ENCODE assay signal across 9 cellular contexts in genomic region chr1:153991806-153992205, GRCh38. TPM values are rescaled to one million over a fixed set of nuclear protein-coding genes. Genes with fewer than 3 reads are reported as not detected.
A peak's percentile ranks its signal among the peaks of the same experiment; 100 is the strongest.
DNase-seq lines count a peak whose midpoint lies in the region; ATAC-seq and TF ChIP-seq lines count a peak whose summit lies in the region.
"Had no signal": no experiment of that assay in that cellular context is flagged by ENCODE, and none has a peak within 500 bp of the region (broad histone marks: within the 10 kb centered on the region; RNA-seq: fewer than 3 reads in every experiment).

No MANE protein-coding gene starts in this region.

- DNase-seq in GM23248 = no peak
- DNase-seq in fibroblast of the aortic adventitia (ENCODE audit: low read depth) = no peak
- DNase-seq in skeletal muscle cell (ENCODE audit: low read depth) = no peak
- DNase-seq in Ammon's horn (ENCODE audit: low spot score) = no peak
- DNase-seq in NCI-H82 treated with DMSO at 0.1 percent for 48 hours (lab: John Stamatoyannopoulos, UW; ENCODE audit: unreplicated experiment) = no peak
- DNase-seq in cerebellar nuclear complex (lab: John Stamatoyannopoulos, UW) = no peak
- DNase-seq: NCI-H774 had no signal

- peak overlapping the region; percentile 99 for H3K9ac ChIP-seq in GM23248

- H3K9me3 ChIP-seq in GM23248 (ENCODE audit: low read depth) = no peaks in the 10 kb centered on the region

- ATAC-seq in GM19035 (IDR thresholded peaks at IDR 0.05; ENCODE audit: unreplicated experiment) = no peak

- peaks cover 20% of the 10 kb centered on the region for H3K4me1 ChIP-seq in GM23248 (ENCODE audit: insufficient read depth)

- TF ChIP-seq CTCF in VCaP (conservative IDR thresholded peaks at IDR 0.05) (no peak), fibroblast of the aortic adventitia (IDR thresholded peaks at IDR 0.05; ENCODE audit: insufficient read depth, low read length) (no peak)

- H3K4me2 ChIP-seq in GM23248 (ENCODE audit: unreplicated experiment) = peak overlapping the region; percentile 100

- no peaks in the 10 kb centered on the region for H3K9me2 ChIP-seq in GM23248 (ENCODE audit: insufficient read depth)

- H4K20me1 ChIP-seq in GM23248 (ENCODE audit: insufficient read depth) = peaks cover 5% of the 10 kb centered on the region; the same call in 1 of the 2 replicates

- H3K27ac ChIP-seq in GM23248 (peak overlapping the region; percentile 83), VCaP (peak overlapping the region; percentile 94)

- peaks cover 54% of the 10 kb centered on the region for H3F3A ChIP-seq in GM23248 (ENCODE audit: insufficient read depth)

- in situ Hi-C loops in GM23248 (cut with MboI) = no loop called here

- H3K36me3 ChIP-seq in GM23248 (ENCODE audit: low read depth) = peaks cover 21% of the 10 kb centered on the region

- H3K79me2 ChIP-seq in GM23248 (ENCODE audit: insufficient read depth) = peaks cover 23% of the 10 kb centered on the region

- H3K4me3 ChIP-seq in GM23248 (peak overlapping the region; percentile 95), fibroblast of the aortic adventitia (ENCODE audit: low read depth, low read length) (peak overlapping the region; percentile 90), skeletal muscle cell (ENCODE audit: low read depth, low read length) (peak overlapping the region; percentile 97)

- 79 to 86% methylated on average over 2 of the region's 2 CpGs for WGBS in GM23248 (ENCODE audit: low coverage in 1 of 2, low lambda C conversion rate in 2 of 2, missing lambda C conversion rate in 2 of 2), 2 experiments

- H2AFZ ChIP-seq in GM23248 = no peak overlapping the region

- no peaks in the 10 kb centered on the region for H3K27me3 ChIP-seq in GM23248 (replicated peaks; ENCODE audit: insufficient read depth)

RNA-seq across cellular contexts. Expression of gene RPS27, which starts 1.2 kb away (rescaled TPM):
- 1,144 and 1,614 TPM in 2 replicates for total RNA-seq in GM23248 (2014; rRNA removed; shearing (Covaris generic))
- polyA plus RNA-seq in GM23248 (2016; fragmentation: Nextera tagmentation; extraction: Ambion mirVana) = 1,497 and 1,552 TPM in 2 replicates
- 442 and 2,665 TPM in 2 replicates for total RNA-seq in fibroblast of the aortic adventitia (ENCODE audit: low replicate concordance)

RNA-seq across cellular contexts. Expression of gene RAB13, which starts 5.7 kb away (rescaled TPM):
- total RNA-seq in GM23248 (2014; rRNA removed; shearing (Covaris generic)) = 29.5 and 33.1 TPM in 2 replicates
- 137 and 142 TPM in 2 replicates for polyA plus RNA-seq in GM23248 (2016; fragmentation: Nextera tagmentation; extraction: Ambion mirVana)
- total RNA-seq in fibroblast of the aortic adventitia (ENCODE audit: low replicate concordance) = 103 and 308 TPM in 2 replicates

RNA-seq across cellular contexts. Expression of gene JTB, which starts 14.3 kb away (rescaled TPM):
- 189 and 242 TPM in 2 replicates for total RNA-seq in GM23248 (2014; rRNA removed; shearing (Covaris generic))
- 183 and 186 TPM in 2 replicates for polyA plus RNA-seq in GM23248 (2016; fragmentation: Nextera tagmentation; extraction: Ambion mirVana)
- 73.9 and 132 TPM in 2 replicates for total RNA-seq in fibroblast of the aortic adventitia (ENCODE audit: low replicate concordance)

RNA-seq across cellular contexts. Expression of gene CREB3L4, which starts 24.1 kb away (rescaled TPM):
- 4.3 and 11.1 TPM in 2 replicates for total RNA-seq in GM23248 (2014; rRNA removed; shearing (Covaris generic))
- 3.6 and 4.4 TPM in 2 replicates for polyA plus RNA-seq in GM23248 (2016; fragmentation: Nextera tagmentation; extraction: Ambion mirVana)
- 3.3 and 5.9 TPM in 2 replicates for total RNA-seq in fibroblast of the aortic adventitia (ENCODE audit: low replicate concordance)

RNA-seq across cellular contexts. Expression of gene SLC39A1, which starts 28.5 kb away (rescaled TPM):
- 120 and 141 TPM in 2 replicates for total RNA-seq in GM23248 (2014; rRNA removed; shearing (Covaris generic))
- polyA plus RNA-seq in GM23248 (2016; fragmentation: Nextera tagmentation; extraction: Ambion mirVana) = 91.9 and 93.1 TPM in 2 replicates
- total RNA-seq in fibroblast of the aortic adventitia (ENCODE audit: low replicate concordance) = 74.1 and 85.9 TPM in 2 replicates
